ENCODE assay signal across 26 cellular contexts in genomic region chr10:117275121-117275520, GRCh38. TPM values are rescaled to one million over a fixed set of nuclear protein-coding genes. Genes with fewer than 3 reads are reported as not detected.
"Had no signal": no experiment of that assay in that cellular context is flagged by ENCODE, and none has a peak within 500 bp of the region (broad histone marks: within the 10 kb centered on the region; RNA-seq: fewer than 3 reads in every experiment).

No MANE protein-coding gene starts in this region.

- ATAC-seq: psoas muscle; right cardiac atrium; stimulated activated effector memory CD8-positive, alpha-beta T cell treated with anti-CD3 and anti-CD28 coated beads, Interleukin-12 subunit alpha, Interleukin-12 subunit beta, amount 100 ng/mL, for 72 hours; stimulated activated naive B cell treated with anti-CD40 and anti-IgM and Interleukin-4, amounts not matched to agents 10 μg/mL and 1 μg/mL and 100 μg/mL, for 72 hours had no signal

- H3K4me2 ChIP-seq: neural progenitor cell had no signal

- H3K27ac ChIP-seq: neural progenitor cell, ovary, parathyroid adenoma, psoas muscle, right lobe of liver, sigmoid colon, stomach, thoracic aorta, thyroid gland, tibial nerve, upper lobe of left lung, vagina had no signal

- H3K36me3 ChIP-seq: neural progenitor cell, ovary, right lobe of liver, sigmoid colon, stomach, thoracic aorta, thyroid gland, tibial nerve, upper lobe of left lung, vagina had no signal

- DNase-seq: occipital lobe; ovary; posterior cingulate gyrus; psoas muscle; right cardiac atrium; right lobe of liver; sigmoid colon; small intestine; stimulated activated CD4-positive, alpha-beta T cell treated with anti-CD3 and anti-CD28 coated beads, Interleukin-15, amount 100 ng/mL, for 24 hours; stimulated activated CD4-positive, alpha-beta T cell treated with anti-CD3 and anti-CD28 coated beads, Interleukin-2, amount 100 ng/mL, for 24 hours; stimulated activated CD4-positive, alpha-beta T cell treated with anti-CD3 and anti-CD28 coated beads, Interleukin-2, amount 100 ng/mL, for 48 hours; stimulated activated CD4-positive, alpha-beta T cell treated with anti-CD3 and anti-CD28 coated beads, Interleukin-4, amount 100 ng/mL, for 24 hours; stimulated activated naive B cell treated with anti-CD40 and anti-IgM and Interleukin-4, amounts not matched to agents 10 μg/mL and 1 μg/mL and 100 μg/mL, for 72 hours; stimulated activated naive CD4-positive, alpha-beta T cell treated with Interleukin-2 at 50 U/mL for 16 hours; stomach; thyroid gland; trophoblast cell; upper lobe of left lung had no signal

- H2AFZ ChIP-seq: neural progenitor cell, parathyroid adenoma had no signal

- H3K9me3 ChIP-seq: ovary, psoas muscle, right lobe of liver, sigmoid colon, stomach, thoracic aorta, thyroid gland, tibial nerve, upper lobe of left lung, vagina had no signal

- H3K4me1 ChIP-seq: neural progenitor cell, psoas muscle, right lobe of liver, sigmoid colon, stomach, thyroid gland, tibial nerve, upper lobe of left lung, vagina had no signal

- H3K79me2 ChIP-seq: parathyroid adenoma had no signal

- FAIRE-seq: small intestine, urothelium cell line had no signal

- H3K4me3 ChIP-seq: neural progenitor cell, ovary, psoas muscle, right lobe of liver, sigmoid colon, stomach, thoracic aorta, thyroid gland, tibial nerve, upper lobe of left lung, vagina had no signal

- H3K9ac ChIP-seq: neural progenitor cell, parathyroid adenoma had no signal

- H3K27me3 ChIP-seq: neural progenitor cell, ovary, right lobe of liver, sigmoid colon, stomach, thyroid gland, tibial nerve, upper lobe of left lung, vagina had no signal

RNA-seq across cellular contexts. Expression of gene SLC18A2, which starts 34.2 kb away (rescaled TPM):
- total RNA-seq: occipital lobe, osteoblast had no signal
